ENCODE assay signal across 2 cellular contexts in the genomic region with DNA sequence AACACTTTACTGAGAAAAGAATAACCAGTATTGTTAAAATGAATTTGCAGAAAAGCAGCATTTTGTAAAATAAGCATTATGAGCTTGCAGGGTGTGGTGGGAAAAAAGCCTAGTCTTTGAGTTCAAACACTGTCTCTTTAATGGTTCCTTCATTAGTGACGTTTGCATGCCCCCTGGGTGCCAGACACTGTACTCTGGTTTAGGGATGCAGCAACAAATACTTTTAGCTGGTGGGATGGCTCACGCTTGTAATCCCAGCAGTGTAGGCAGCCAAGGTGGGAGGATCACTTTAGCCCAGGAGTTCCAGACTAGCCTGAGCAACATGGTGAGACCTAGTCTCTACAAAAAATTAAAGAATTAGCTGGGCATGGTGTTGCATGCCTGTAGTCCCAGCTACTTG.
TF ChIP-seq lines count a peak whose summit lies in the region.

No MANE protein-coding gene starts in this region.

TF ChIP-seq in HEK293, 187 proteins besides CTCF, POLR2A, EP300 and RAD21:
- TF ChIP-seq MZF1 (tag by site-specific recombination; IDR thresholded peaks at IDR 0.05; ENCODE audit: borderline replicate concordance), result no peak
- peak; percentile 44; the same call in 1 of the 2 replicates for TF ChIP-seq EGR2 (tag by site-specific recombination; IDR thresholded peaks at IDR 0.05; ENCODE audit: low read depth)
- TF ChIP-seq ZFHX2 (tag by site-specific recombination; conservative IDR thresholded peaks at IDR 0.05), result peak; percentile 47

TF ChIP-seq in H1, 55 proteins besides CTCF, POLR2A, EP300 and RAD21:
- no peak for TF ChIP-seq JUN (IDR thresholded peaks at IDR 0.05; ENCODE audit: low read depth, low read length)
- TF ChIP-seq SUZ12 (IDR thresholded peaks at IDR 0.05; ENCODE audit: low read length), result no peak
- TF ChIP-seq TAF7 (optimal IDR thresholded peaks at IDR 0.05; ENCODE audit: borderline replicate concordance, low read depth, low read length), result no peak
- no peak for TF ChIP-seq CBX8 (IDR thresholded peaks at IDR 0.05; ENCODE audit: borderline replicate concordance, low read depth, low read length)
- TF ChIP-seq FOSL1 (IDR thresholded peaks at IDR 0.05; ENCODE audit: insufficient read depth, low read depth, low read length), result no peak
- no peak for TF ChIP-seq CHD1 (IDR thresholded peaks at IDR 0.05; ENCODE audit: low read depth, low read length)
- TF ChIP-seq SP2 (IDR thresholded peaks at IDR 0.05; ENCODE audit: low read length), result no peak
- TF ChIP-seq RXRA (IDR thresholded peaks at IDR 0.05; ENCODE audit: insufficient read depth, low read depth, low read length), result no peak
